14 cellular contexts compared by ENCODE assay signal in the genomic region with DNA sequence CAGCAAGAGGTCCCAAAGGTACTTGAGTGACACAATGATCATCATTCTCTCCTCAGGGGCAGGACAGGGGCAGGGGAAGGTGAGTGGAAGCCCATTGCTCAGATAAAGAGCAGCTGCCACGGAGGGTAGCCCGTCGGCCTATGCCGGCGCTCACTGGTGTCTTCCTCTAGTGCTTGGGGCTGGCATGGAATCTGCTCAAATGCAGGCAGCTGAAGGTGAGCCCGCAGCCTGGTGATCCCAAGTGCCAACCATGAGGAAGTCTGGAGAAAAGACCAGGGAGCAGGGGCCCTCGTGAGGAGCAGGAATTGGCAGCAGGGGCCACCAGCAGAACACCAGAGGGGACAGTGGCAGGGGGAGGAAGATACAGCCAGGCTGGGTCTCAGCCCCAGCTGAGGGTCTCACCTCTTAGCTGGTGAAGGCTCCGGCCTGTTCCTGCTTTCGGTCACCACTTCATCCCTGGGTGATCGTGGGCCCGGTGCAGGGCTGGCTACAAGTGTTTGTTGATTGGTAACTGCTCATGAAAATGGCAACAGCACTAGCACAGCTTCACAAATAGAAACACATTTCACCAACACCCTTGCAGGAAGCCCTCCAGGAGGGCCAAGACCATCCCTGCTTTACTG. TPM values are rescaled to one million over a fixed set of nuclear protein-coding genes. Genes with fewer than 3 reads are reported as not detected.
DNase-seq lines count a peak whose midpoint lies in the region; ATAC-seq lines count a peak whose summit lies in the region.
"Had no signal": no experiment of that assay in that cellular context is flagged by ENCODE, and none has a peak within 500 bp of the region (broad histone marks: within the 10 kb centered on the region; RNA-seq: fewer than 3 reads in every experiment).

No MANE protein-coding gene starts in this region.

- no peaks in the 10 kb centered on the region for H3K9me3 Mint-ChIP-seq in activated T-helper 1 cell treated with anti-CD3 and anti-CD28 coated beads, Interleukin-12 subunit alpha, Interleukin-12 subunit beta, Interleukin-2, Interleukin-4 antibody, amounts not matched to agents 30 ng/mL and 10 ng/mL and 1 ng/mL, durations not matched to agents 14 hours and 24 hours and 36 hours
- no peaks in the 10 kb centered on the region for H3K9me3 Mint-ChIP-seq in memory B cell

- H3K9ac ChIP-seq in BLaER1: no peak overlapping the region

- H4K20me1 ChIP-seq in BLaER1: peaks cover 71% of the 10 kb centered on the region

- no peaks in the 10 kb centered on the region for H3K9me3 ChIP-seq in BLaER1
- H3K9me3 ChIP-seq: adrenal gland, MG63, sigmoid colon had no signal

- H3K4me3 Mint-ChIP-seq in activated T-helper 1 cell treated with anti-CD3 and anti-CD28 coated beads, Interleukin-12 subunit alpha, Interleukin-12 subunit beta, Interleukin-2, Interleukin-4 antibody, amounts not matched to agents 30 ng/mL and 10 ng/mL and 1 ng/mL, durations not matched to agents 14 hours and 24 hours and 36 hours: peak overlapping the region; percentile 66
- H3K4me3 Mint-ChIP-seq in memory B cell: peak overlapping the region; percentile 69

- peak overlapping the region; percentile 98 for H3K27ac Mint-ChIP-seq in activated T-helper 1 cell treated with anti-CD3 and anti-CD28 coated beads, Interleukin-12 subunit alpha, Interleukin-12 subunit beta, Interleukin-2, Interleukin-4 antibody, amounts not matched to agents 30 ng/mL and 10 ng/mL and 1 ng/mL, durations not matched to agents 14 hours and 24 hours and 36 hours
- H3K27ac Mint-ChIP-seq in memory B cell: peak overlapping the region; percentile 97

- peaks cover 48% of the 10 kb centered on the region for H3K4me1 ChIP-seq in BLaER1
- H3K4me1 ChIP-seq: sigmoid colon had no signal

- H3K36me3 Mint-ChIP-seq in activated T-helper 1 cell treated with anti-CD3 and anti-CD28 coated beads, Interleukin-12 subunit alpha, Interleukin-12 subunit beta, Interleukin-2, Interleukin-4 antibody, amounts not matched to agents 30 ng/mL and 10 ng/mL and 1 ng/mL, durations not matched to agents 14 hours and 24 hours and 36 hours (ENCODE audit: low read depth): peaks cover 60% of the 10 kb centered on the region
- H3K36me3 Mint-ChIP-seq in memory B cell: peaks cover 14% of the 10 kb centered on the region

- H3K4me1 Mint-ChIP-seq in activated T-helper 1 cell treated with anti-CD3 and anti-CD28 coated beads, Interleukin-12 subunit alpha, Interleukin-12 subunit beta, Interleukin-2, Interleukin-4 antibody, amounts not matched to agents 30 ng/mL and 10 ng/mL and 1 ng/mL, durations not matched to agents 14 hours and 24 hours and 36 hours (ENCODE audit: low read depth): peaks cover 72% of the 10 kb centered on the region
- H3K4me1 Mint-ChIP-seq in memory B cell: peaks cover 19% of the 10 kb centered on the region

- H3K27me3 ChIP-seq in BLaER1: no peaks in the 10 kb centered on the region
- H3K27me3 ChIP-seq: adrenal gland, MG63, sigmoid colon had no signal

- peaks cover 85% of the 10 kb centered on the region for H3K36me3 ChIP-seq in BLaER1
- H3K36me3 ChIP-seq: MG63 had no signal

- no peak overlapping the region for H3K4me3 ChIP-seq in BLaER1
- H3K4me3 ChIP-seq: adrenal gland, MG63, sigmoid colon had no signal

- no peak for DNase-seq in activated T-helper 1 cell treated with anti-CD3 and anti-CD28 coated beads, Interleukin-12 subunit alpha, Interleukin-12 subunit beta, Interleukin-2, Interleukin-4 antibody, amounts not matched to agents 30 ng/mL and 10 ng/mL and 1 ng/mL, durations not matched to agents 14 hours and 24 hours and 36 hours (ENCODE audit: low spot score)
- DNase-seq in memory B cell (ENCODE audit: low spot score in 2 of 2) (no peak), COLO829 (ENCODE audit: low spot score) (no peak), SW 1271 (lab: John Stamatoyannopoulos, UW) (no peak)
- DNase-seq: glutamatergic neuron, MG63, NCI-H226, RPMI8226, sigmoid colon had no signal

- intact Hi-C loops in activated T-helper 1 cell treated with anti-CD3 and anti-CD28 coated beads, Interleukin-12 subunit alpha, Interleukin-12 subunit beta, Interleukin-2, Interleukin-4 antibody, amounts not matched to agents 30 ng/mL and 10 ng/mL and 1 ng/mL, durations not matched to agents 14 hours and 24 hours and 36 hours (cut with micrococcal nuclease): loop anchor here (1.0 kb wide), 7 partner anchors 25 to 135 kb away; partner anchors contain the start of genes SOX12, TBC1D20 and ZCCHC3

- H3K27me3 Mint-ChIP-seq in activated T-helper 1 cell treated with anti-CD3 and anti-CD28 coated beads, Interleukin-12 subunit alpha, Interleukin-12 subunit beta, Interleukin-2, Interleukin-4 antibody, amounts not matched to agents 30 ng/mL and 10 ng/mL and 1 ng/mL, durations not matched to agents 14 hours and 24 hours and 36 hours (ENCODE audit: insufficient read depth): no peaks in the 10 kb centered on the region
- no peaks in the 10 kb centered on the region for H3K27me3 Mint-ChIP-seq in memory B cell

- ATAC-seq in GM19035 (IDR thresholded peaks at IDR 0.05; ENCODE audit: unreplicated experiment): peak; percentile 6
- no peak for ATAC-seq in memory B cell (ENCODE audit: low read depth)
- ATAC-seq in HG03045 (IDR thresholded peaks at IDR 0.05; ENCODE audit: unreplicated experiment): no peak
- ATAC-seq in HG02840 (IDR thresholded peaks at IDR 0.05; ENCODE audit: low FRiP score, unreplicated experiment): no peak

- H3K4me2 ChIP-seq in BLaER1: peak overlapping the region; percentile 79

- peak overlapping the region; percentile 50 for H3K27ac ChIP-seq in BLaER1
- H3K27ac ChIP-seq: sigmoid colon had no signal

RNA-seq across cellular contexts. Expression of gene RBCK1, which starts 24.7 kb away (rescaled TPM):
- 130 and 132 TPM in 2 replicates for total RNA-seq in activated T-helper 1 cell treated with anti-CD3 and anti-CD28 coated beads, Interleukin-12 subunit alpha, Interleukin-12 subunit beta, Interleukin-2, Interleukin-4 antibody, amounts not matched to agents 30 ng/mL and 10 ng/mL and 1 ng/mL, durations not matched to agents 14 hours and 24 hours and 36 hours

RNA-seq across cellular contexts. Expression of gene TBC1D20, which starts 29.5 kb away (rescaled TPM):
- 37.5 and 41.4 TPM in 2 replicates for total RNA-seq in activated T-helper 1 cell treated with anti-CD3 and anti-CD28 coated beads, Interleukin-12 subunit alpha, Interleukin-12 subunit beta, Interleukin-2, Interleukin-4 antibody, amounts not matched to agents 30 ng/mL and 10 ng/mL and 1 ng/mL, durations not matched to agents 14 hours and 24 hours and 36 hours

RNA-seq across cellular contexts. Expression of gene TRIB3, which starts 52.2 kb away (rescaled TPM):
- 37.1 and 39.5 TPM in 2 replicates for total RNA-seq in activated T-helper 1 cell treated with anti-CD3 and anti-CD28 coated beads, Interleukin-12 subunit alpha, Interleukin-12 subunit beta, Interleukin-2, Interleukin-4 antibody, amounts not matched to agents 30 ng/mL and 10 ng/mL and 1 ng/mL, durations not matched to agents 14 hours and 24 hours and 36 hours
